ENCODE assay signal across 9 cellular contexts in the genomic region with DNA sequence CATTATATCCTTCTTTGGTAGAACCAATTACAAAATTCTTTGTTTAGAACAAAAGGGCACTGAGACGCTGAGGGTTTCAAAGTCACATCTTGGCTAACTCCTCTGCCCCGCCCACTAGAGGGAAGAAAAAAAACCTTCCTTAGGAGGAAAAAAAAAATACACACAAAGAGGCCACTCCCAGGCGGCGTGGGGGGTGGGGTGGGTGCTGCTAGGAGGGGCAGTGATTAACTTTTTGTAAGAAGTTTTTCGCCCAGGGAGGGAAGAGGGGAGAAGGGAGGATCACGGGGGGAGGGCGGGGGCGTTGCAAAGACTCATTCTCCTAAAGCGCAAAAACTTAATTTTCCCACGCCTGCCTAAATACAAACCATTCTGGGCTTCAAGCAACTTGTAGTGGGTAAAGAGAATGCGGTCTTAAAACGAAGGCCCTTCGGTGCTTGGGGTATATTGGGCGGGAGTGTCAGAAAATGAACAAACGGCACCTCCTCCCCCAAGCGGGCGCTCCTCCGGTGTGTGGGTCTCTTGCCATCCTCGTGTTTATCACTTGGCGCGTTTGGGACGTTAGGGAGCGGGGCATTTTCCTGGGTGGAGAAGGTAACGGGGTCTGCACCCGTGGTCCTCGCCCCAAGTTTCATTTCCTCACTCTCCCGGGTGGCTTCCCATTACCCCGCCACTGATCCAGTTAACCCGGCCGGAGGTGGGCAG. TPM values are rescaled to one million over a fixed set of nuclear protein-coding genes. Genes with fewer than 3 reads are reported as not detected.
DNase-seq lines count a peak whose midpoint lies in the region; ATAC-seq and TF ChIP-seq lines count a peak whose summit lies in the region.
"Had no signal": no experiment of that assay in that cellular context is flagged by ENCODE, and none has a peak within 500 bp of the region (broad histone marks: within the 10 kb centered on the region; RNA-seq: fewer than 3 reads in every experiment).

No MANE protein-coding gene starts in this region.

- WGBS in adrenal gland, 4 donors, result 1 to 2% (median 1%) methylated on average over 24 to 30 of the region's 30 CpGs

- TF ChIP-seq CTCF in GM12872 (IDR thresholded peaks at IDR 0.05; ENCODE audit: insufficient read depth, low read depth, low read length), result 0 out of 3 replicates have a peak, but pooled peaks have one; percentile 6
- no peak for TF ChIP-seq CTCF in adrenal gland (IDR thresholded peaks at IDR 0.05)

- peak overlapping the region; percentile 7 to 74 (median 59) for H3K4me3 ChIP-seq in adrenal gland

- intact Hi-C loops in adrenal gland (cut with DNase I) (loop anchor here in 1 of 2 donors (5.0 to 10.0 kb wide), 2 partner anchors 201 to 266 kb away; no protein-coding TSS in a partner anchor), left colon (cut with DNase I, micrococcal nuclease) (no loop called here)

- DNase-seq in SIG-M5 treated with dmso at 0.1 percent for 504 hours (lab: John Stamatoyannopoulos, UW; ENCODE audit: unreplicated experiment) (peak; percentile 94), adrenal gland (peak; percentile 40 to 72 (median 61)), left colon (peak; percentile 32 to 76), globus pallidus (ENCODE audit: low spot score) (no peak)
- DNase-seq in stimulated activated CD8-positive, alpha-beta memory T cell treated with anti-CD3 and anti-CD28 coated beads, Interleukin-12 subunit alpha, Interleukin-12 subunit beta, amount 100 ng/mL, for 4 hours (ENCODE audit: low read depth), result peak; percentile 65

- H3K27ac ChIP-seq in adrenal gland, result peak overlapping the region in 4 of 5 donors; percentile 36 to 75 (median 54)

- peaks cover 10 to 37% of the 10 kb centered on the region in 2 donors for H3K4me1 ChIP-seq in adrenal gland (replicated peaks in 1 of 2)

- no peaks in the 10 kb centered on the region for H3K27me3 ChIP-seq in adrenal gland

- ATAC-seq in HG02970 (IDR thresholded peaks at IDR 0.05; ENCODE audit: low FRiP score, unreplicated experiment), result peak; percentile 11
- peak; percentile 46 for ATAC-seq in left colon
- ATAC-seq in GM21576 (IDR thresholded peaks at IDR 0.05; ENCODE audit: unreplicated experiment), result no peak

- H3K9me3 ChIP-seq in adrenal gland (replicated peaks in 1 of 3), result no peaks in the 10 kb centered on the region

- peaks cover 0 to 15% of the 10 kb centered on the region in 2 donors for H3K36me3 ChIP-seq in adrenal gland (replicated peaks in 1 of 2)

- no peak for TF ChIP-seq POLR2A in adrenal gland (IDR thresholded peaks at IDR 0.05)

RNA-seq across cellular contexts. Expression of a gene that starts 1.7 kb away (rescaled TPM):
- total RNA-seq in adrenal gland (100 to 1,000 TPM in 2 of 8 donors, 10 to 100 TPM in 6; 21.9 to 344 (median 79.8) TPM), left colon (1 to 10 TPM; 5.8 to 8.1 TPM)
- polyA plus RNA-seq in adrenal gland, result 100 to 1,000 TPM in 1 of 3 donors, 10 to 100 TPM in 2; 34.3 to 186 (median 84.3) TPM
- total RNA-seq: HT1080 had no signal
